ENCODE assay signal across 1 cellular context in the genomic region with DNA sequence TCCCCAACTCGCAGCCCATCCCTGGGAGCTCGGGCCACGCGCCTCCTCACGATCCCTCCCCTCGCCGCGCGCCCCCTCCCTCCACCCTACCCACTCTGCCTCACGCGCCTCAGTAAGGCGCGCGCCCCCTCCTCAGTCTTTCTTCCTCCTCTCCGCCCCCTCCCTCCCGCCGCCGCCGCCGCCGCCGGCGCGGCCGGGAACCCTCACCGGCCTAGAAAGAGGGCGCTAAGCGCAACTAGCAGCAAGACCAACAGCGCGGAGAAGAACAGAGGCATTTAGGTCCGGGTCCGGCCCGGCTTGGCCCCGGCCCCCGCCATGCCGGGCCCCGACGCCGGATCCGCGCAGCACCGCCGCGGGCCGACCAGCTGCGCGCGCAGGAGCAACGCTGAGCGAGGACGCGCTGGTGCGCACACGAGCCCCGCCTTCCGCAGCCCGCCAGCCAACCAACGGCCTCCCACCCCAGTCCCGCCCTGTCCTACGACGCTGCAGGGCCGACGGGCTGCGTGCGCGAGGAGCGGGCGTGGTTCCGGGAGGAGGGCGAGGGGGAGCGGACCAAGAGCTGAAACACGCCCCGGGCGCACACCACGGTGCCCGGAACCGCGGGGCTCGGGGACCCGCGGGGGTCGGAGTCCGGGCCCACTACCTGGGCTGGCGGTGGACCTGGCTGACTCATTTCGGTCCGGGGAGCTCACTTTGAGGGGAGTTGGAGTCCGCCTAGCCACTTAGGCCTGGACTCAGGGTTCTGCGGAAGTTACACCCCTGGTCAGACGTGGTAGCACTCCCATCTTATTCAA.
TF ChIP-seq lines count a peak whose summit lies in the region.

A gene (minus strand): TSS at position 377 of the 794 bp plus-strand sequence. CDS start 102 bp downstream, at position 275.

TF ChIP-seq in WTC11, 78 proteins besides CTCF, POLR2A, EP300 and RAD21 (continued from another document and continues in another):
- TF ChIP-seq, protein P1, sequence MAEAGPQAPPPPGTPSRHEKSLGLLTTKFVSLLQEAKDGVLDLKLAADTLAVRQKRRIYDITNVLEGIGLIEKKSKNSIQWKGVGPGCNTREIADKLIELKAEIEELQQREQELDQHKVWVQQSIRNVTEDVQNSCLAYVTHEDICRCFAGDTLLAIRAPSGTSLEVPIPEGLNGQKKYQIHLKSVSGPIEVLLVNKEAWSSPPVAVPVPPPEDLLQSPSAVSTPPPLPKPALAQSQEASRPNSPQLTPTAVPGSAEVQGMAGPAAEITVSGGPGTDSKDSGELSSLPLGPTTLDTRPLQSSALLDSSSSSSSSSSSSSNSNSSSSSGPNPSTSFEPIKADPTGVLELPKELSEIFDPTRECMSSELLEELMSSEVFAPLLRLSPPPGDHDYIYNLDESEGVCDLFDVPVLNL (CRISPR knock-in tag; IDR thresholded peaks at IDR 0.05; ENCODE audit: borderline replicate concordance, low read depth), result no peak
- TF ChIP-seq TEAD1 (CRISPR knock-in tag; IDR thresholded peaks at IDR 0.05) (peak; percentile 53; the same call in 1 of the 2 replicates), TCF7 (CRISPR knock-in tag; IDR thresholded peaks at IDR 0.05; ENCODE audit: low read depth) (no peak), ETV6 (CRISPR knock-in tag; IDR thresholded peaks at IDR 0.05) (peak; percentile 87), PRRX2 (CRISPR knock-in tag; IDR thresholded peaks at IDR 0.05) (no peak; the same call in 1 of the 2 replicates), GTF2I (CRISPR knock-in tag; conservative IDR thresholded peaks at IDR 0.05) (no peak), ZNF317 (CRISPR knock-in tag; IDR thresholded peaks at IDR 0.05; ENCODE audit: borderline replicate concordance, low read depth) (no peak), NFYB (CRISPR knock-in tag; conservative IDR thresholded peaks at IDR 0.05; ENCODE audit: low read depth) (peak; percentile 78), SMAD4 (CRISPR knock-in tag; IDR thresholded peaks at IDR 0.05) (no peak), ZNF263 (CRISPR knock-in tag; IDR thresholded peaks at IDR 0.05; ENCODE audit: low read depth) (peak; percentile 72; the same call in 1 of the 2 replicates), NR3C1 (CRISPR knock-in tag; conservative IDR thresholded peaks at IDR 0.05; ENCODE audit: low read depth) (no peak)
- TF ChIP-seq, protein P2, sequence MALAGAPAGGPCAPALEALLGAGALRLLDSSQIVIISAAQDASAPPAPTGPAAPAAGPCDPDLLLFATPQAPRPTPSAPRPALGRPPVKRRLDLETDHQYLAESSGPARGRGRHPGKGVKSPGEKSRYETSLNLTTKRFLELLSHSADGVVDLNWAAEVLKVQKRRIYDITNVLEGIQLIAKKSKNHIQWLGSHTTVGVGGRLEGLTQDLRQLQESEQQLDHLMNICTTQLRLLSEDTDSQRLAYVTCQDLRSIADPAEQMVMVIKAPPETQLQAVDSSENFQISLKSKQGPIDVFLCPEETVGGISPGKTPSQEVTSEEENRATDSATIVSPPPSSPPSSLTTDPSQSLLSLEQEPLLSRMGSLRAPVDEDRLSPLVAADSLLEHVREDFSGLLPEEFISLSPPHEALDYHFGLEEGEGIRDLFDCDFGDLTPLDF (CRISPR knock-in tag; IDR thresholded peaks at IDR 0.05), result peak; percentile 68; the same call in 1 of the 2 replicates
- TF ChIP-seq, protein P3, sequence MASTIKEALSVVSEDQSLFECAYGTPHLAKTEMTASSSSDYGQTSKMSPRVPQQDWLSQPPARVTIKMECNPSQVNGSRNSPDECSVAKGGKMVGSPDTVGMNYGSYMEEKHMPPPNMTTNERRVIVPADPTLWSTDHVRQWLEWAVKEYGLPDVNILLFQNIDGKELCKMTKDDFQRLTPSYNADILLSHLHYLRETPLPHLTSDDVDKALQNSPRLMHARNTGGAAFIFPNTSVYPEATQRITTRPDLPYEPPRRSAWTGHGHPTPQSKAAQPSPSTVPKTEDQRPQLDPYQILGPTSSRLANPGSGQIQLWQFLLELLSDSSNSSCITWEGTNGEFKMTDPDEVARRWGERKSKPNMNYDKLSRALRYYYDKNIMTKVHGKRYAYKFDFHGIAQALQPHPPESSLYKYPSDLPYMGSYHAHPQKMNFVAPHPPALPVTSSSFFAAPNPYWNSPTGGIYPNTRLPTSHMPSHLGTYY (CRISPR knock-in tag; IDR thresholded peaks at IDR 0.05), result no peak
- TF ChIP-seq, protein P4, sequence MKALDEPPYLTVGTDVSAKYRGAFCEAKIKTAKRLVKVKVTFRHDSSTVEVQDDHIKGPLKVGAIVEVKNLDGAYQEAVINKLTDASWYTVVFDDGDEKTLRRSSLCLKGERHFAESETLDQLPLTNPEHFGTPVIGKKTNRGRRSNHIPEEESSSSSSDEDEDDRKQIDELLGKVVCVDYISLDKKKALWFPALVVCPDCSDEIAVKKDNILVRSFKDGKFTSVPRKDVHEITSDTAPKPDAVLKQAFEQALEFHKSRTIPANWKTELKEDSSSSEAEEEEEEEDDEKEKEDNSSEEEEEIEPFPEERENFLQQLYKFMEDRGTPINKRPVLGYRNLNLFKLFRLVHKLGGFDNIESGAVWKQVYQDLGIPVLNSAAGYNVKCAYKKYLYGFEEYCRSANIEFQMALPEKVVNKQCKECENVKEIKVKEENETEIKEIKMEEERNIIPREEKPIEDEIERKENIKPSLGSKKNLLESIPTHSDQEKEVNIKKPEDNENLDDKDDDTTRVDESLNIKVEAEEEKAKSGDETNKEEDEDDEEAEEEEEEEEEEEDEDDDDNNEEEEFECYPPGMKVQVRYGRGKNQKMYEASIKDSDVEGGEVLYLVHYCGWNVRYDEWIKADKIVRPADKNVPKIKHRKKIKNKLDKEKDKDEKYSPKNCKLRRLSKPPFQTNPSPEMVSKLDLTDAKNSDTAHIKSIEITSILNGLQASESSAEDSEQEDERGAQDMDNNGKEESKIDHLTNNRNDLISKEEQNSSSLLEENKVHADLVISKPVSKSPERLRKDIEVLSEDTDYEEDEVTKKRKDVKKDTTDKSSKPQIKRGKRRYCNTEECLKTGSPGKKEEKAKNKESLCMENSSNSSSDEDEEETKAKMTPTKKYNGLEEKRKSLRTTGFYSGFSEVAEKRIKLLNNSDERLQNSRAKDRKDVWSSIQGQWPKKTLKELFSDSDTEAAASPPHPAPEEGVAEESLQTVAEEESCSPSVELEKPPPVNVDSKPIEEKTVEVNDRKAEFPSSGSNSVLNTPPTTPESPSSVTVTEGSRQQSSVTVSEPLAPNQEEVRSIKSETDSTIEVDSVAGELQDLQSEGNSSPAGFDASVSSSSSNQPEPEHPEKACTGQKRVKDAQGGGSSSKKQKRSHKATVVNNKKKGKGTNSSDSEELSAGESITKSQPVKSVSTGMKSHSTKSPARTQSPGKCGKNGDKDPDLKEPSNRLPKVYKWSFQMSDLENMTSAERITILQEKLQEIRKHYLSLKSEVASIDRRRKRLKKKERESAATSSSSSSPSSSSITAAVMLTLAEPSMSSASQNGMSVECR (CRISPR knock-in tag; IDR thresholded peaks at IDR 0.05; ENCODE audit: borderline replicate concordance), result peak; percentile 63; the same call in 1 of the 2 replicates
- TF ChIP-seq, protein P5, sequence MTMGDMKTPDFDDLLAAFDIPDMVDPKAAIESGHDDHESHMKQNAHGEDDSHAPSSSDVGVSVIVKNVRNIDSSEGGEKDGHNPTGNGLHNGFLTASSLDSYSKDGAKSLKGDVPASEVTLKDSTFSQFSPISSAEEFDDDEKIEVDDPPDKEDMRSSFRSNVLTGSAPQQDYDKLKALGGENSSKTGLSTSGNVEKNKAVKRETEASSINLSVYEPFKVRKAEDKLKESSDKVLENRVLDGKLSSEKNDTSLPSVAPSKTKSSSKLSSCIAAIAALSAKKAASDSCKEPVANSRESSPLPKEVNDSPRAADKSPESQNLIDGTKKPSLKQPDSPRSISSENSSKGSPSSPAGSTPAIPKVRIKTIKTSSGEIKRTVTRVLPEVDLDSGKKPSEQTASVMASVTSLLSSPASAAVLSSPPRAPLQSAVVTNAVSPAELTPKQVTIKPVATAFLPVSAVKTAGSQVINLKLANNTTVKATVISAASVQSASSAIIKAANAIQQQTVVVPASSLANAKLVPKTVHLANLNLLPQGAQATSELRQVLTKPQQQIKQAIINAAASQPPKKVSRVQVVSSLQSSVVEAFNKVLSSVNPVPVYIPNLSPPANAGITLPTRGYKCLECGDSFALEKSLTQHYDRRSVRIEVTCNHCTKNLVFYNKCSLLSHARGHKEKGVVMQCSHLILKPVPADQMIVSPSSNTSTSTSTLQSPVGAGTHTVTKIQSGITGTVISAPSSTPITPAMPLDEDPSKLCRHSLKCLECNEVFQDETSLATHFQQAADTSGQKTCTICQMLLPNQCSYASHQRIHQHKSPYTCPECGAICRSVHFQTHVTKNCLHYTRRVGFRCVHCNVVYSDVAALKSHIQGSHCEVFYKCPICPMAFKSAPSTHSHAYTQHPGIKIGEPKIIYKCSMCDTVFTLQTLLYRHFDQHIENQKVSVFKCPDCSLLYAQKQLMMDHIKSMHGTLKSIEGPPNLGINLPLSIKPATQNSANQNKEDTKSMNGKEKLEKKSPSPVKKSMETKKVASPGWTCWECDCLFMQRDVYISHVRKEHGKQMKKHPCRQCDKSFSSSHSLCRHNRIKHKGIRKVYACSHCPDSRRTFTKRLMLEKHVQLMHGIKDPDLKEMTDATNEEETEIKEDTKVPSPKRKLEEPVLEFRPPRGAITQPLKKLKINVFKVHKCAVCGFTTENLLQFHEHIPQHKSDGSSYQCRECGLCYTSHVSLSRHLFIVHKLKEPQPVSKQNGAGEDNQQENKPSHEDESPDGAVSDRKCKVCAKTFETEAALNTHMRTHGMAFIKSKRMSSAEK (CRISPR knock-in tag; IDR thresholded peaks at IDR 0.05; ENCODE audit: borderline replicate concordance), result no peak
- TF ChIP-seq, protein P6, sequence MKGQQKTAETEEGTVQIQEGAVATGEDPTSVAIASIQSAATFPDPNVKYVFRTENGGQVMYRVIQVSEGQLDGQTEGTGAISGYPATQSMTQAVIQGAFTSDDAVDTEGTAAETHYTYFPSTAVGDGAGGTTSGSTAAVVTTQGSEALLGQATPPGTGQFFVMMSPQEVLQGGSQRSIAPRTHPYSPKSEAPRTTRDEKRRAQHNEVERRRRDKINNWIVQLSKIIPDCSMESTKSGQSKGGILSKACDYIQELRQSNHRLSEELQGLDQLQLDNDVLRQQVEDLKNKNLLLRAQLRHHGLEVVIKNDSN (CRISPR knock-in tag; IDR thresholded peaks at IDR 0.05), result no peak; the same call in 1 of the 2 replicates
- TF ChIP-seq, protein P7, sequence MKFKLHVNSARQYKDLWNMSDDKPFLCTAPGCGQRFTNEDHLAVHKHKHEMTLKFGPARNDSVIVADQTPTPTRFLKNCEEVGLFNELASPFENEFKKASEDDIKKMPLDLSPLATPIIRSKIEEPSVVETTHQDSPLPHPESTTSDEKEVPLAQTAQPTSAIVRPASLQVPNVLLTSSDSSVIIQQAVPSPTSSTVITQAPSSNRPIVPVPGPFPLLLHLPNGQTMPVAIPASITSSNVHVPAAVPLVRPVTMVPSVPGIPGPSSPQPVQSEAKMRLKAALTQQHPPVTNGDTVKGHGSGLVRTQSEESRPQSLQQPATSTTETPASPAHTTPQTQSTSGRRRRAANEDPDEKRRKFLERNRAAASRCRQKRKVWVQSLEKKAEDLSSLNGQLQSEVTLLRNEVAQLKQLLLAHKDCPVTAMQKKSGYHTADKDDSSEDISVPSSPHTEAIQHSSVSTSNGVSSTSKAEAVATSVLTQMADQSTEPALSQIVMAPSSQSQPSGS (CRISPR knock-in tag; IDR thresholded peaks at IDR 0.05; ENCODE audit: borderline replicate concordance, low read depth), result no peak
- TF ChIP-seq, protein P8, sequence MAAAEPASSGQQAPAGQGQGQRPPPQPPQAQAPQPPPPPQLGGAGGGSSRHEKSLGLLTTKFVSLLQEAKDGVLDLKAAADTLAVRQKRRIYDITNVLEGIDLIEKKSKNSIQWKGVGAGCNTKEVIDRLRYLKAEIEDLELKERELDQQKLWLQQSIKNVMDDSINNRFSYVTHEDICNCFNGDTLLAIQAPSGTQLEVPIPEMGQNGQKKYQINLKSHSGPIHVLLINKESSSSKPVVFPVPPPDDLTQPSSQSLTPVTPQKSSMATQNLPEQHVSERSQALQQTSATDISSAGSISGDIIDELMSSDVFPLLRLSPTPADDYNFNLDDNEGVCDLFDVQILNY (CRISPR knock-in tag; IDR thresholded peaks at IDR 0.05), result peak; percentile 49
- TF ChIP-seq, protein P9, sequence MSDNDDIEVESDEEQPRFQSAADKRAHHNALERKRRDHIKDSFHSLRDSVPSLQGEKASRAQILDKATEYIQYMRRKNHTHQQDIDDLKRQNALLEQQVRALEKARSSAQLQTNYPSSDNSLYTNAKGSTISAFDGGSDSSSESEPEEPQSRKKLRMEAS (CRISPR knock-in tag; IDR thresholded peaks at IDR 0.05), result peak; percentile 55
- TF ChIP-seq, protein P10, sequence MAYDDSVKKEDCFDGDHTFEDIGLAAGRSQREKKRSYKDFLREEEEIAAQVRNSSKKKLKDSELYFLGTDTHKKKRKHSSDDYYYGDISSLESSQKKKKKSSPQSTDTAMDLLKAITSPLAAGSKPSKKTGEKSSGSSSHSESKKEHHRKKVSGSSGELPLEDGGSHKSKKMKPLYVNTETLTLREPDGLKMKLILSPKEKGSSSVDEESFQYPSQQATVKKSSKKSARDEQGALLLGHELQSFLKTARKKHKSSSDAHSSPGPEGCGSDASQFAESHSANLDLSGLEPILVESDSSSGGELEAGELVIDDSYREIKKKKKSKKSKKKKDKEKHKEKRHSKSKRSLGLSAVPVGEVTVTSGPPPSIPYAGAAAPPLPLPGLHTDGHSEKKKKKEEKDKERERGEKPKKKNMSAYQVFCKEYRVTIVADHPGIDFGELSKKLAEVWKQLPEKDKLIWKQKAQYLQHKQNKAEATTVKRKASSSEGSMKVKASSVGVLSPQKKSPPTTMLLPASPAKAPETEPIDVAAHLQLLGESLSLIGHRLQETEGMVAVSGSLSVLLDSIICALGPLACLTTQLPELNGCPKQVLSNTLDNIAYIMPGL (CRISPR knock-in tag; IDR thresholded peaks at IDR 0.05), result peak; percentile 67
- TF ChIP-seq, protein P11, sequence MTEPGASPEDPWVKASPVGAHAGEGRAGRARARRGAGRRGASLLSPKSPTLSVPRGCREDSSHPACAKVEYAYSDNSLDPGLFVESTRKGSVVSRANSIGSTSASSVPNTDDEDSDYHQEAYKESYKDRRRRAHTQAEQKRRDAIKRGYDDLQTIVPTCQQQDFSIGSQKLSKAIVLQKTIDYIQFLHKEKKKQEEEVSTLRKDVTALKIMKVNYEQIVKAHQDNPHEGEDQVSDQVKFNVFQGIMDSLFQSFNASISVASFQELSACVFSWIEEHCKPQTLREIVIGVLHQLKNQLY (CRISPR knock-in tag; IDR thresholded peaks at IDR 0.05), result 0 out of 2 replicates have a peak, but pooled peaks have one; percentile 31
- TF ChIP-seq, protein P12, sequence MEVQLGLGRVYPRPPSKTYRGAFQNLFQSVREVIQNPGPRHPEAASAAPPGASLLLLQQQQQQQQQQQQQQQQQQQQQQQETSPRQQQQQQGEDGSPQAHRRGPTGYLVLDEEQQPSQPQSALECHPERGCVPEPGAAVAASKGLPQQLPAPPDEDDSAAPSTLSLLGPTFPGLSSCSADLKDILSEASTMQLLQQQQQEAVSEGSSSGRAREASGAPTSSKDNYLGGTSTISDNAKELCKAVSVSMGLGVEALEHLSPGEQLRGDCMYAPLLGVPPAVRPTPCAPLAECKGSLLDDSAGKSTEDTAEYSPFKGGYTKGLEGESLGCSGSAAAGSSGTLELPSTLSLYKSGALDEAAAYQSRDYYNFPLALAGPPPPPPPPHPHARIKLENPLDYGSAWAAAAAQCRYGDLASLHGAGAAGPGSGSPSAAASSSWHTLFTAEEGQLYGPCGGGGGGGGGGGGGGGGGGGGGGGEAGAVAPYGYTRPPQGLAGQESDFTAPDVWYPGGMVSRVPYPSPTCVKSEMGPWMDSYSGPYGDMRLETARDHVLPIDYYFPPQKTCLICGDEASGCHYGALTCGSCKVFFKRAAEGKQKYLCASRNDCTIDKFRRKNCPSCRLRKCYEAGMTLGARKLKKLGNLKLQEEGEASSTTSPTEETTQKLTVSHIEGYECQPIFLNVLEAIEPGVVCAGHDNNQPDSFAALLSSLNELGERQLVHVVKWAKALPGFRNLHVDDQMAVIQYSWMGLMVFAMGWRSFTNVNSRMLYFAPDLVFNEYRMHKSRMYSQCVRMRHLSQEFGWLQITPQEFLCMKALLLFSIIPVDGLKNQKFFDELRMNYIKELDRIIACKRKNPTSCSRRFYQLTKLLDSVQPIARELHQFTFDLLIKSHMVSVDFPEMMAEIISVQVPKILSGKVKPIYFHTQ (CRISPR knock-in tag; IDR thresholded peaks at IDR 0.05), result no peak
